10 cellular contexts compared by ENCODE assay signal in genomic region chr14:22472935-22473854, GRCh38.
A peak's percentile ranks its signal among the peaks of the same experiment; 100 is the strongest.
DNase-seq lines count a peak whose midpoint lies in the region; ATAC-seq and TF ChIP-seq lines count a peak whose summit lies in the region.
"Had no signal": no experiment of that assay in that cellular context is flagged by ENCODE, and none has a peak within 500 bp of the region (broad histone marks: within the 10 kb centered on the region; RNA-seq: fewer than 3 reads in every experiment).

No MANE protein-coding gene starts in this region.

- peaks cover 2 to 3% of the 10 kb centered on the region in 2 donors for H3K4me1 ChIP-seq in lung (ENCODE audit: control insufficient read depth in 2 of 2, insufficient read depth in 2 of 2, low read length in 2 of 2)

- ATAC-seq in HG02870 (IDR thresholded peaks at IDR 0.05; ENCODE audit: unreplicated experiment) (peak; percentile 62), lung (ENCODE audit: insufficient read depth, low FRiP score) (no peak), HG02642 (IDR thresholded peaks at IDR 0.05; ENCODE audit: poor library complexity, unreplicated experiment) (no peak)

- no peak overlapping the region for H3K27ac ChIP-seq in lung (ENCODE audit: low read depth in 1 of 2, low read length in 1 of 2)

- H3K27me3 ChIP-seq in lung (ENCODE audit: control insufficient read depth, insufficient read depth): no peaks in the 10 kb centered on the region

- TF ChIP-seq CTCF in lung (IDR thresholded peaks at IDR 0.05; ENCODE audit: control extremely low read depth, extremely low read depth): peak; percentile 64

- 46 to 48% methylated on average over 12 of the region's 12 CpGs for WGBS in lung, 2 donors

- DNase-seq in NCI-H526 (lab: John Stamatoyannopoulos, UW) (peak; percentile 6 to 28), NCI-H526 treated with DMSO at 0.1 percent for 48 hours (lab: John Stamatoyannopoulos, UW) (no peak), NCI-H69 (lab: John Stamatoyannopoulos, UW) (peak; percentile 70), cerebellum (ENCODE audit: low spot score) (peak; percentile 74), lung (ENCODE audit: low spot score) (peak; percentile 45)
- no peak for DNase-seq in stimulated activated CD4-positive, alpha-beta T cell treated with anti-CD3 and anti-CD28 coated beads, Interleukin-12 subunit alpha, Interleukin-12 subunit beta, amount 100 ng/mL, for 4 hours
- DNase-seq: activated naive CD8-positive, alpha-beta T cell treated with anti-CD3 and anti-CD28 coated beads, Interleukin-2, amount 10 ng/mL, durations not matched to agents 7 days and 5 days; CD4-positive, CD25-positive, alpha-beta regulatory T cell had no signal

- H3K9me3 ChIP-seq in lung (ENCODE audit: control insufficient read depth in 2 of 2, insufficient read depth in 1 of 2, low read length in 1 of 2): no peaks in the 10 kb centered on the region

- no peak overlapping the region for H3K4me3 ChIP-seq in lung

- H3K36me3 ChIP-seq in lung (ENCODE audit: control insufficient read depth in 2 of 2, insufficient read depth in 2 of 2, low read length in 2 of 2): no peaks in the 10 kb centered on the region

Comparison
In these comparisons a context has a peak if more than half of its experiments do, and no peak if none do; other contexts are left out.
1. DNase-seq: peak in NCI-H526 (2 of 2), NCI-H69 (single experiment), cerebellum (single experiment) and lung (single experiment); none in NCI-H526 treated with DMSO at 0.1 percent for 48 hours (single experiment) and stimulated activated CD4-positive, alpha-beta T cell treated with anti-CD3 and anti-CD28 coated beads, Interleukin-12 subunit alpha, Interleukin-12 subunit beta, amount 100 ng/mL, for 4 hours (single experiment).